In the genomic region with DNA sequence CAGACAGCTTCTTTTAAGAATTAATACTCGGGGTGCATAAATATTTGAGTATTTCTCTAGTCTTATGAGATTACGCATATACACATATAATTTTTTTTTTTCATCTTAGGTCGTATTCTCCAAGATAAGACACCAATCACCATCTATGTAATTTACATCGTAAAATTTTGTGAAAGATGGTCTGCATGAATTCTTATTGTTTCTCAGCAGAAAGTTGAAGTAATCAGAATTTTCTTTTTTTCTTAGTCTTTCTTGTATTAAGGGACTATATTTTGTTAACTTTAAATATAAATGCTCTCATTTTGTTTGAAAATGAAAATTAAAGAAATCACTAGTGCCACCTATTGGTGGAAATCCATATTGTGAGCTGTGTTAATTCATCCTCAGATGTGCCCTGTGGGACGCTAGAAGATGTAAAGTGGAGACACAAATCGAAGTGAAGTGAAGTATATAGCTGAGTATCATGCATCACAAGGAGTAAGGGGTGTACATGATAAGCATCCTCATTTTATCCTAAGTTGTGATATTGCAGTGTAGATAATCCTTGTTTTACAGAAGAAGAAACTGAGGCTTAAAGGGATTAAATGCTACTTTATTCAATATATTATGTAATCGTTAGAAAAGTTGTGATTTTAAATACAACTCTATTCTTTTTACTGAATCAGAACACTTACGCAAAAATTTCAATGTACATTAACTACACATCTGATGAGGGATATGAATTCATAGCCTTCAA, we compare ENCODE assay signal across 9 cellular contexts.
DNase-seq lines count a peak whose midpoint lies in the region; ATAC-seq, FAIRE-seq and TF ChIP-seq lines count a peak whose summit lies in the region.
"Had no signal": no experiment of that assay in that cellular context is flagged by ENCODE, and none has a peak within 500 bp of the region (broad histone marks: within the 10 kb centered on the region; RNA-seq: fewer than 3 reads in every experiment).

No MANE protein-coding gene starts in this region.

- no peak overlapping the region for H3K4ac ChIP-seq in H9 (ENCODE audit: low read depth, low read length)

- TF ChIP-seq EP300 in suprapubic skin (IDR thresholded peaks at IDR 0.05), result no peak

- no peak for FAIRE-seq in urothelium cell line (lab: Jason Lieb, UNC)

- H3K79me1 ChIP-seq in H9 (ENCODE audit: insufficient read depth, low read depth, low read length, poor library complexity, severe bottlenecking), result no peaks in the 10 kb centered on the region

- CTCF ChIA-PET in CD8-positive, alpha-beta T cell (lab: Charles Lee), result no interaction called here

- H4K5ac ChIP-seq in H9 (ENCODE audit: insufficient read length, low read depth, low read length), result no peak overlapping the region

- no peaks in the 10 kb centered on the region for H3K9me3 ChIP-seq in CD8-positive, alpha-beta T cell (ENCODE audit: low read length)
- no peaks in the 10 kb centered on the region for H3K9me3 ChIP-seq in H9 (ENCODE audit: control insufficient read depth, low read depth, low read length)
- H3K9me3 ChIP-seq in SK-N-MC (ENCODE audit: low read depth, low read length), result no peaks in the 10 kb centered on the region
- no peaks in the 10 kb centered on the region for H3K9me3 ChIP-seq in suprapubic skin

- H2BK12ac ChIP-seq in H9 (ENCODE audit: insufficient read length, low read depth, low read length), result no peak overlapping the region

- no peak overlapping the region for H4K8ac ChIP-seq in H9 (replicated peaks; ENCODE audit: insufficient read length, low read depth, low read length)

- H4K91ac ChIP-seq in H9 (ENCODE audit: insufficient read length, low read depth, low read length), result no peak overlapping the region

- no peak overlapping the region for H3K27ac ChIP-seq in CD8-positive, alpha-beta T cell (ENCODE audit: low read depth, low read length)
- H3K27ac ChIP-seq in H9 (ENCODE audit: insufficient read length, low read depth, low read length) (no peak overlapping the region), SK-N-MC (0 out of 2 replicates have a peak overlapping the region, but pooled peaks have one; percentile 32), suprapubic skin (no peak overlapping the region)
- H3K27ac ChIP-seq: epithelial cell of prostate had no signal

- H3K14ac ChIP-seq in H9 (ENCODE audit: insufficient read depth, low read length), result no peak overlapping the region

- H3K9ac ChIP-seq in H9 (ENCODE audit: extremely low read depth, insufficient read length, low read length) (no peak overlapping the region), SK-N-MC (ENCODE audit: insufficient read length) (peak overlapping the region; percentile 25)

- no CpG with 5 or more reads among the region's 8 CpGs for WGBS in H9 (ENCODE audit: extremely low coverage, insufficient read length, low lambda C conversion rate)
- WGBS in suprapubic skin, result 56% methylated on average over 8 of the region's 8 CpGs

- H3K36me3 Mint-ChIP-seq in CD8-positive, alpha-beta T cell, result peaks cover 2% of the 10 kb centered on the region
- no peaks in the 10 kb centered on the region for H3K36me3 Mint-ChIP-seq in H9 (ENCODE audit: insufficient read depth in 1 of 3, low read depth in 3 of 3)

- H3K4me2 ChIP-seq in H9 (ENCODE audit: insufficient read depth, insufficient read length, low read length), result no peak overlapping the region

- H2BK5ac ChIP-seq in H9 (ENCODE audit: insufficient read length, low read length), result no peak overlapping the region

- no peaks in the 10 kb centered on the region for H4K20me1 ChIP-seq in H9 (ENCODE audit: control insufficient read depth, insufficient read depth, insufficient read length)

- no peak overlapping the region for H2AFZ ChIP-seq in H9 (ENCODE audit: low read length)

- H3K9me3 Mint-ChIP-seq in CD8-positive, alpha-beta T cell, result no peaks in the 10 kb centered on the region
- H3K9me3 Mint-ChIP-seq in H9, result no peaks in the 10 kb centered on the region

- ATAC-seq in CD8-positive, alpha-beta T cell, result peak; percentile 38
- ATAC-seq in HG03280 (IDR thresholded peaks at IDR 0.05; ENCODE audit: unreplicated experiment), result no peak

- no peak overlapping the region for H3K27ac Mint-ChIP-seq in CD8-positive, alpha-beta T cell
- H3K27ac Mint-ChIP-seq in H9, result no peak overlapping the region

- no peaks in the 10 kb centered on the region for H3K23me2 ChIP-seq in H9 (ENCODE audit: insufficient read length, low read depth, low read length, poor library complexity, severe bottlenecking)

- H3K4me1 ChIP-seq in CD8-positive, alpha-beta T cell (ENCODE audit: insufficient read depth, low read length), result peaks cover 10% of the 10 kb centered on the region
- H3K4me1 ChIP-seq in H9 (ENCODE audit: insufficient read depth, low read length) (no peaks in the 10 kb centered on the region), suprapubic skin (no peaks in the 10 kb centered on the region)

- no peak overlapping the region for H2AK5ac ChIP-seq in H9 (ENCODE audit: insufficient read length, low read length)

- H3K23ac ChIP-seq in H9 (ENCODE audit: insufficient read length, low read depth, low read length), result no peak overlapping the region

- H3K4me3 Mint-ChIP-seq in CD8-positive, alpha-beta T cell, result no peak overlapping the region
- no peak overlapping the region for H3K4me3 Mint-ChIP-seq in H9

- H2BK120ac ChIP-seq in H9 (ENCODE audit: low read depth, low read length, poor library complexity, severe bottlenecking), result no peak overlapping the region

- TF ChIP-seq POLR2A in suprapubic skin (IDR thresholded peaks at IDR 0.05), result no peak

- H3K56ac ChIP-seq in H9 (ENCODE audit: insufficient read length, low read depth, low read length), result no peak overlapping the region

- H3T11ph ChIP-seq in H9 (ENCODE audit: low read length), result no peak overlapping the region

- H3K27me3 Mint-ChIP-seq in CD8-positive, alpha-beta T cell (ENCODE audit: low read depth), result no peaks in the 10 kb centered on the region
- no peaks in the 10 kb centered on the region for H3K27me3 Mint-ChIP-seq in H9 (ENCODE audit: low read depth)

- peaks cover 25% of the 10 kb centered on the region for H3K4me1 Mint-ChIP-seq in CD8-positive, alpha-beta T cell (ENCODE audit: low read depth)
- no peaks in the 10 kb centered on the region for H3K4me1 Mint-ChIP-seq in H9

- no peaks in the 10 kb centered on the region for H3K36me3 ChIP-seq in CD8-positive, alpha-beta T cell (ENCODE audit: insufficient read depth, low read length)
- H3K36me3 ChIP-seq in SK-N-MC (ENCODE audit: insufficient read depth, low read length), result no peaks in the 10 kb centered on the region
- H3K36me3 ChIP-seq in suprapubic skin, result no peaks in the 10 kb centered on the region

- no peak overlapping the region for H3K4me3 ChIP-seq in CD8-positive, alpha-beta T cell (ENCODE audit: low read depth, low read length)
- H3K4me3 ChIP-seq in SK-N-MC, result no peak overlapping the region
- H3K4me3 ChIP-seq in suprapubic skin, result no peak overlapping the region

- no peak overlapping the region for H3K18ac ChIP-seq in H9 (ENCODE audit: insufficient read length, low read depth, low read length)

- no peaks in the 10 kb centered on the region for H3K27me3 ChIP-seq in CD8-positive, alpha-beta T cell (ENCODE audit: insufficient read depth, low read length)
- no peaks in the 10 kb centered on the region for H3K27me3 ChIP-seq in H9 (ENCODE audit: insufficient read depth, low read length)
- no peaks in the 10 kb centered on the region for H3K27me3 ChIP-seq in suprapubic skin

- DNase-seq in CD8-positive, alpha-beta T cell, result no peak
- DNase-seq in H9 (no peak), SK-N-MC (ENCODE audit: low read depth, low spot score) (peak; percentile 72), glomerular visceral epithelial cell (ENCODE audit: extremely low spot score) (peak; percentile 14), urothelium cell line (ENCODE audit: low spot score) (peak; percentile 26), T-helper 9 cell (no peak), suprapubic skin (ENCODE audit: low spot score in 2 of 2) (no peak)

- H3K79me2 ChIP-seq in H9 (ENCODE audit: insufficient read depth, low read length), result no peaks in the 10 kb centered on the region

- no peak overlapping the region for H2BK20ac ChIP-seq in H9 (ENCODE audit: low read depth, low read length, poor library complexity, severe bottlenecking)

- H2BK15ac ChIP-seq in H9 (ENCODE audit: low read depth, low read length), result no peak overlapping the region

- intact Hi-C loops in CD8-positive, alpha-beta T cell (cut with DNase I, micrococcal nuclease), result no loop called here

- TF ChIP-seq CTCF in CD8-positive, alpha-beta T cell (IDR thresholded peaks at IDR 0.05), result peak; percentile 72
- TF ChIP-seq CTCF in H9 (conservative IDR thresholded peaks at IDR 0.05) (peak; percentile 80), suprapubic skin (IDR thresholded peaks at IDR 0.05) (peak in 1 of 2 donors; percentile 40)

- POLR2A ChIA-PET in CD8-positive, alpha-beta T cell (lab: Charles Lee), result no interaction called here

Comparison
In these comparisons a context has a peak if more than half of its experiments do, and no peak if none do; other contexts are left out.
1. DNase-seq: peak in SK-N-MC (single experiment), glomerular visceral epithelial cell (single experiment) and urothelium cell line (single experiment); none in CD8-positive, alpha-beta T cell (0 of 7), H9 (single experiment), T-helper 9 cell (single experiment) and suprapubic skin (0 of 2).